ENCODE assay signal across 23 cellular contexts in the genomic region with DNA sequence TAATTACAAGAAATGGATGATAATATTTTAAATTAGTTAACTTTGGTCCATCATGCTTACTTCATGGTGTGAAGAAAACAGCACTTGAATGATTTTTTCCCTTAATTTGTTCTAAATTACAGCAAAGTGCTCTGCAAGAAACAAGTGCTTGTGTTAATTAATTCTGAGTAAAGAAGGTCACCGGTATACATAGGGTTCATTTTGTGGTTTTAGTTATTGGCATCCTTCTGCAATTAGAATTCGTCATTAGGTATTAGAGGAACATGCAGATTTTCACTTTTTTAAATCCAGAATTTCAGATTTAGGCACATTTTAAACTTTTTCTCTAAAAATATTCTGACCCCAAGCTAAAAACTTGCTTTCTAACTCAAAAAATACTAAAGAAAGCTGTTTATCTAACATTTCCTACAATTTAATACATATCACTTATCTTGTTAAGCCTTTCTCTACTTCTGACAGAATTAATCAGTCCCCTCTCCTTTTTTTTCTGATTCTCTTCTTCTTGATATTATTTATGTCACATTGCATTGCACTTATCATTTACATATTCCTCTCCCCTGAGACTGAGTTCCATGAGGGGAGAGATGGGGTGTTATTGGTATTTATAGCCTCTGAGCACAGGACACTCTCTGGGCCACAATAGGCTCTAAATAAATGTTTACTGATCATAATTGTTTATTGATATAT. TPM values are rescaled to one million over a fixed set of nuclear protein-coding genes. Genes with fewer than 3 reads are reported as not detected.
DNase-seq lines count a peak whose midpoint lies in the region; ATAC-seq lines count a peak whose summit lies in the region.
"Had no signal": no experiment of that assay in that cellular context is flagged by ENCODE, and none has a peak within 500 bp of the region (broad histone marks: within the 10 kb centered on the region; RNA-seq: fewer than 3 reads in every experiment).

No MANE protein-coding gene starts in this region.

- H3K27me3 ChIP-seq in naive thymus-derived CD4-positive, alpha-beta T cell (ENCODE audit: control insufficient read depth in 2 of 2, insufficient read depth in 2 of 2, low read length in 2 of 2) = no peaks in the 10 kb centered on the region
- H3K27me3 ChIP-seq: colonic mucosa, upper lobe of left lung had no signal

- peaks cover 0 to 2% (median 0%) of the 10 kb centered on the region in 7 donors for H3K4me1 Mint-ChIP-seq in naive thymus-derived CD4-positive, alpha-beta T cell
- peaks cover 0 to 3% of the 10 kb centered on the region in 2 donors for H3K4me1 Mint-ChIP-seq in effector memory CD8-positive, alpha-beta T cell (ENCODE audit: low read depth in 2 of 2)

- no peaks in the 10 kb centered on the region for H3K36me3 ChIP-seq in naive thymus-derived CD4-positive, alpha-beta T cell (ENCODE audit: control insufficient read depth in 2 of 3, insufficient read depth in 3 of 3, low read length in 3 of 3)
- H3K36me3 ChIP-seq: colonic mucosa, lower lobe of right lung, upper lobe of left lung had no signal

- ATAC-seq in HG02943 (IDR thresholded peaks at IDR 0.05; ENCODE audit: low read depth, unreplicated experiment) = peak; percentile 60
- ATAC-seq in naive thymus-derived CD4-positive, alpha-beta T cell = no peak
- no peak for ATAC-seq in effector memory CD8-positive, alpha-beta T cell (replicated peaks)
- ATAC-seq: Panc1, SK-N-SH treated with all-trans-retinoic acid at 6 μM for 48 hours had no signal

- no peaks in the 10 kb centered on the region for H3K36me3 Mint-ChIP-seq in naive thymus-derived CD4-positive, alpha-beta T cell
- no peaks in the 10 kb centered on the region for H3K36me3 Mint-ChIP-seq in effector memory CD8-positive, alpha-beta T cell (ENCODE audit: insufficient read depth)

- H3K27ac Mint-ChIP-seq in naive thymus-derived CD4-positive, alpha-beta T cell = no peak overlapping the region
- no peak overlapping the region for H3K27ac Mint-ChIP-seq in effector memory CD8-positive, alpha-beta T cell
- H3K27ac Mint-ChIP-seq: progenitor cell of endocrine pancreas had no signal

- peaks cover 0 to 6% (median 0%) of the 10 kb centered on the region in 11 donors for H3K9me3 Mint-ChIP-seq in naive thymus-derived CD4-positive, alpha-beta T cell
- peaks cover 0 to 3% of the 10 kb centered on the region in 2 donors for H3K9me3 Mint-ChIP-seq in effector memory CD8-positive, alpha-beta T cell

- intact Hi-C loops in naive thymus-derived CD4-positive, alpha-beta T cell (cut with micrococcal nuclease) = no loop called here

- no peaks in the 10 kb centered on the region for H3K4me1 ChIP-seq in naive thymus-derived CD4-positive, alpha-beta T cell (ENCODE audit: control insufficient read depth in 2 of 2, insufficient read depth in 2 of 2, low read length in 2 of 2)
- H3K4me1 ChIP-seq: colonic mucosa had no signal

- H3K4me3 Mint-ChIP-seq in naive thymus-derived CD4-positive, alpha-beta T cell = no peak overlapping the region
- H3K4me3 Mint-ChIP-seq in effector memory CD8-positive, alpha-beta T cell = no peak overlapping the region

- H3K27me3 Mint-ChIP-seq in naive thymus-derived CD4-positive, alpha-beta T cell = peaks cover 0 to 12% (median 0%) of the 10 kb centered on the region in 5 donors
- peaks cover 12 to 15% of the 10 kb centered on the region in 2 donors for H3K27me3 Mint-ChIP-seq in effector memory CD8-positive, alpha-beta T cell
- H3K27me3 Mint-ChIP-seq: progenitor cell of endocrine pancreas had no signal

- no peaks in the 10 kb centered on the region for H3K9me3 ChIP-seq in naive thymus-derived CD4-positive, alpha-beta T cell (ENCODE audit: control insufficient read depth in 2 of 3, low read length in 3 of 3)
- H3K9me3 ChIP-seq: colonic mucosa, upper lobe of left lung had no signal

- DNase-seq in SIG-M5 treated with dmso at 0.1 percent for 504 hours (lab: John Stamatoyannopoulos, UW; ENCODE audit: unreplicated experiment) = peak; percentile 21
- no peak for DNase-seq in SIG-M5 (lab: John Stamatoyannopoulos, UW)
- DNase-seq in NCI-H69 (lab: John Stamatoyannopoulos, UW) = peak; percentile 25
- no peak for DNase-seq in MV-4-11 (lab: John Stamatoyannopoulos, UW)
- no peak for DNase-seq in naive thymus-derived CD4-positive, alpha-beta T cell
- DNase-seq in effector memory CD8-positive, alpha-beta T cell = no peak
- DNase-seq in GM03348 (ENCODE audit: low spot score) = no peak
- DNase-seq: 8988T; activated CD4-positive, alpha-beta T cell treated with anti-CD3 and anti-CD28 coated beads for 4 hours; activated naive CD4-positive, alpha-beta T cell treated with Interleukin-2 at 50 U/mL for 16 hours; C1 segment of cervical spinal cord; colonic mucosa; DMS153; lower lobe of right lung; NCI-H2029; NCI-H510A treated with DMSO at 0.1 percent for 48 hours; stimulated activated naive CD4-positive, alpha-beta T cell had no signal

- CTCF ChIA-PET in naive thymus-derived CD4-positive, alpha-beta T cell (lab: Charles Lee) = no interaction called here

- H3K4me3 ChIP-seq in naive thymus-derived CD4-positive, alpha-beta T cell (ENCODE audit: low read length) = no peak overlapping the region
- H3K4me3 ChIP-seq: colonic mucosa, lower lobe of right lung, upper lobe of left lung had no signal

- POLR2A ChIA-PET in naive thymus-derived CD4-positive, alpha-beta T cell (lab: Charles Lee) = no interaction called here

- no peak overlapping the region for H3K27ac ChIP-seq in naive thymus-derived CD4-positive, alpha-beta T cell (ENCODE audit: low read depth, low read length)
- H3K27ac ChIP-seq: colonic mucosa, epithelial cell of prostate, lower lobe of right lung, upper lobe of left lung had no signal

RNA-seq across cellular contexts. Expression of gene LY75, which starts 28.6 kb away (rescaled TPM):
- 10 to 100 TPM; 18.6 to 36.5 (median 34.8) TPM for total RNA-seq in naive thymus-derived CD4-positive, alpha-beta T cell
- polyA plus RNA-seq in naive thymus-derived CD4-positive, alpha-beta T cell = 10 to 100 TPM; 47.1 to 59.6 TPM

Comparison
In these comparisons a context has a peak if more than half of its experiments do, and no peak if none do; other contexts are left out.
1. DNase-seq: peak in SIG-M5 treated with dmso at 0.1 percent for 504 hours (single experiment) and NCI-H69 (single experiment); none in SIG-M5 (single experiment), MV-4-11 (single experiment), naive thymus-derived CD4-positive, alpha-beta T cell (0 of 9), effector memory CD8-positive, alpha-beta T cell (0 of 3) and GM03348 (single experiment).